Comparison of ENCODE assay signal across 9 cellular contexts in the genomic region with DNA sequence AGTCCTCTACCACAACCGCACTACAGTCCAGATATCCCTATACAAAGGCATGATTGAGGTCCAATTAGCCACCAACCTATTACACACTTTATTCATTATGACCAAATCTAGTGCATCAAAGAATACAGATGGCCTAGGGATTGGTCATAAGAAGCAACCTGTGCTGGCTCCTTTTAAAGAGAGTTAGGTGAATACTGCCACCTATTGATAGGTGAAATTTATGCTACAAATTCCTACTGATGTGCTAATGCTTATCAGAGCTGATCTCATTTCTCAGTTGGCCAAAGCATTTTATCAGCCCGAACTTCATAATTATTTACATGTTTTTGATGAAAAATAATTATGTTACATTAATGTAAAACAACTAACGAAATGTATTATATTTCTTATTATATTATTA.
A peak's percentile ranks its signal among the peaks of the same experiment; 100 is the strongest.
DNase-seq lines count a peak whose midpoint lies in the region; ATAC-seq and TF ChIP-seq lines count a peak whose summit lies in the region.
"Had no signal": no experiment of that assay in that cellular context is flagged by ENCODE, and none has a peak within 500 bp of the region (broad histone marks: within the 10 kb centered on the region; RNA-seq: fewer than 3 reads in every experiment).

No MANE protein-coding gene starts in this region.

- H3K4me1 Mint-ChIP-seq in mesothelial cell of epicardium: peaks cover 2% of the 10 kb centered on the region

- peak; percentile 54 for TF ChIP-seq CTCF in choroid plexus epithelial cell (conservative IDR thresholded peaks at IDR 0.05; ENCODE audit: low read depth, low read length)
- peak; percentile 51 for TF ChIP-seq CTCF in mesothelial cell of epicardium (IDR thresholded peaks at IDR 0.05; ENCODE audit: unreplicated experiment)

- no peak overlapping the region for H3K4me3 Mint-ChIP-seq in mesothelial cell of epicardium

- DNase-seq in NCI-H1436 (lab: John Stamatoyannopoulos, UW) (peak; percentile 1), NCI-H1436 treated with DMSO at 0.1 percent for 48 hours (lab: John Stamatoyannopoulos, UW) (no peak), NCI-H82 (lab: John Stamatoyannopoulos, UW) (peak; percentile 92), choroid plexus epithelial cell (ENCODE audit: low read depth) (peak; percentile 71), mesothelial cell of epicardium (ENCODE audit: low spot score in 2 of 2, unreplicated experiment in 2 of 2) (no peak)

- H3K9me3 Mint-ChIP-seq in mesothelial cell of epicardium: no peaks in the 10 kb centered on the region

- no peak overlapping the region for H3K4me3 ChIP-seq in choroid plexus epithelial cell (ENCODE audit: low read depth, low read length)
- H3K4me3 ChIP-seq: BLaER1 had no signal

- no peak overlapping the region for H3K27ac Mint-ChIP-seq in mesothelial cell of epicardium

- peaks cover 38% of the 10 kb centered on the region for H3K27me3 Mint-ChIP-seq in mesothelial cell of epicardium (ENCODE audit: low read depth)

- ATAC-seq in HG03460 (IDR thresholded peaks at IDR 0.05; ENCODE audit: unreplicated experiment) (peak; percentile 57), HG02610 (IDR thresholded peaks at IDR 0.05; ENCODE audit: unreplicated experiment) (no peak), GM19035 (IDR thresholded peaks at IDR 0.05; ENCODE audit: unreplicated experiment) (no peak)

- H3K36me3 Mint-ChIP-seq in mesothelial cell of epicardium: no peaks in the 10 kb centered on the region

Comparison
In these comparisons a context has a peak if more than half of its experiments do, and no peak if none do; other contexts are left out.
1. DNase-seq: peak in NCI-H1436 (single experiment), NCI-H82 (single experiment) and choroid plexus epithelial cell (single experiment); none in NCI-H1436 treated with DMSO at 0.1 percent for 48 hours (single experiment) and mesothelial cell of epicardium (0 of 2).